8 cellular contexts compared by ENCODE assay signal in genomic region chr19:40442328-40443130, GRCh38. TPM values are rescaled to one million over a fixed set of nuclear protein-coding genes. Genes with fewer than 3 reads are reported as not detected.
DNase-seq lines count a peak whose midpoint lies in the region; ATAC-seq and TF ChIP-seq lines count a peak whose summit lies in the region.

No MANE protein-coding gene starts in this region.

- H3K9me3 ChIP-seq in heart left ventricle: no peaks in the 10 kb centered on the region
- no peaks in the 10 kb centered on the region for H3K9me3 ChIP-seq in lung (ENCODE audit: control insufficient read depth in 2 of 2, insufficient read depth in 1 of 2, low read length in 1 of 2)
- H3K9me3 ChIP-seq in upper lobe of right lung: no peaks in the 10 kb centered on the region

- peaks cover 5 to 31% (median 23%) of the 10 kb centered on the region in 12 donors for H3K4me1 ChIP-seq in heart left ventricle
- no peaks in the 10 kb centered on the region for H3K4me1 ChIP-seq in lung (ENCODE audit: control insufficient read depth in 2 of 2, insufficient read depth in 2 of 2, low read length in 2 of 2)
- peaks cover 17% of the 10 kb centered on the region for H3K4me1 ChIP-seq in upper lobe of right lung

- DNase-seq in heart left ventricle: no peak
- no peak for DNase-seq in cardiac septum (ENCODE audit: low spot score)
- DNase-seq in astrocyte of the spinal cord (ENCODE audit: low read depth, low spot score): no peak
- DNase-seq in lung (ENCODE audit: low spot score): no peak
- DNase-seq in upper lobe of right lung: no peak
- DNase-seq in omental fat pad (ENCODE audit: low spot score): no peak
- DNase-seq in NCI-H2107 treated with DMSO at 0.1 percent for 48 hours (lab: John Stamatoyannopoulos, UW; ENCODE audit: unreplicated experiment): no peak

- no peak for TF ChIP-seq CTCF in heart left ventricle (IDR thresholded peaks at IDR 0.05)
- no peak for TF ChIP-seq CTCF in astrocyte of the spinal cord (IDR thresholded peaks at IDR 0.05; ENCODE audit: low read depth, low read length)
- TF ChIP-seq CTCF in lung (IDR thresholded peaks at IDR 0.05; ENCODE audit: control extremely low read depth, extremely low read depth): no peak
- no peak for TF ChIP-seq CTCF in upper lobe of right lung (IDR thresholded peaks at IDR 0.05)
- no peak for TF ChIP-seq CTCF in omental fat pad (IDR thresholded peaks at IDR 0.05)

- peak overlapping the region; percentile 13 to 99 (median 90) for H3K4me3 ChIP-seq in heart left ventricle
- H3K4me3 ChIP-seq in astrocyte of the spinal cord (ENCODE audit: low read depth, low read length): peak overlapping the region; percentile 100
- peak overlapping the region; percentile 7 for H3K4me3 ChIP-seq in lung
- peak overlapping the region; percentile 95 for H3K4me3 ChIP-seq in upper lobe of right lung

- WGBS in heart left ventricle, 4 donors: 20 to 25% (median 21%) methylated on average over 20 to 22 of the region's 22 CpGs
- 18 to 19% methylated on average over 22 of the region's 22 CpGs for WGBS in lung, 2 donors

- in situ Hi-C loops in astrocyte of the spinal cord (cut with HindIII; ENCODE audit: low sequenced_read_pairs): no loop called here

- peak overlapping the region; percentile 1 to 100 (median 98) for H3K27ac ChIP-seq in heart left ventricle
- peak overlapping the region; percentile 53 to 58 for H3K27ac ChIP-seq in lung (ENCODE audit: low read depth in 1 of 2, low read length in 1 of 2)
- peak overlapping the region; percentile 59 for H3K27ac ChIP-seq in upper lobe of right lung

- H3K27me3 ChIP-seq in heart left ventricle: no peaks in the 10 kb centered on the region
- H3K27me3 ChIP-seq in lung (ENCODE audit: control insufficient read depth, insufficient read depth): no peaks in the 10 kb centered on the region
- H3K27me3 ChIP-seq in upper lobe of right lung: no peaks in the 10 kb centered on the region

- intact Hi-C loops in heart left ventricle (cut with DNase I): loop anchor here in 6 of 10 donors (1.0 to 5.0 kb wide), 7 partner anchors 8 to 95 kb away; partner anchors contain the start of genes SERTAD1 (in 2 of the 6), C19orf47 (in 1 of the 6) and PLD3 (in 1 of the 6)
- intact Hi-C loops in cardiac septum (cut with DNase I): loop anchor here (1.0 to 10.0 kb wide), 5 partner anchors 17 to 272 kb away; partner anchors contain the start of genes COQ8B, ITPKC, LTBP4 and SERTAD1
- intact Hi-C loops in upper lobe of right lung (cut with DNase I): no loop called here

- ATAC-seq in heart left ventricle (no peak), lung (ENCODE audit: insufficient read depth, low FRiP score) (no peak), upper lobe of right lung (no peak), HG03039 (IDR thresholded peaks at IDR 0.05; ENCODE audit: unreplicated experiment) (no peak), omental fat pad (ENCODE audit: low FRiP score) (no peak)

- peaks cover 0 to 34% (median 25%) of the 10 kb centered on the region in 9 donors for H3K36me3 ChIP-seq in heart left ventricle
- peaks cover 14 to 18% of the 10 kb centered on the region in 2 donors for H3K36me3 ChIP-seq in lung (ENCODE audit: control insufficient read depth in 2 of 2, insufficient read depth in 2 of 2, low read length in 2 of 2)
- H3K36me3 ChIP-seq in upper lobe of right lung: peaks cover 25% of the 10 kb centered on the region

- TF ChIP-seq POLR2A in heart left ventricle (IDR thresholded peaks at IDR 0.05): no peak

RNA-seq across cellular contexts. Expression of gene SERTAD3, which starts 1.6 kb away (rescaled TPM):
- 10 to 100 TPM; 17.6 to 38.7 (median 26.0) TPM for total RNA-seq in heart left ventricle
- polyA plus RNA-seq in heart left ventricle: 10 to 100 TPM; 23.2 to 36.9 TPM
- total RNA-seq in cardiac septum: 33.9 TPM
- 10 to 100 TPM; 33.0 to 37.5 TPM for total RNA-seq in lung
- 10 to 100 TPM; 28.9 to 34.6 TPM for polyA plus RNA-seq in lung
- 32.6 TPM for total RNA-seq in upper lobe of right lung
- total RNA-seq in omental fat pad: 10 to 100 TPM; 18.5 to 37.3 (median 23.7) TPM

RNA-seq across cellular contexts. Expression of gene SERTAD1, which starts 16.7 kb away (rescaled TPM):
- 10 to 100 TPM in 6 of 9 donors, 1 to 10 TPM in 3; 7.6 to 28.0 (median 11.5) TPM for total RNA-seq in heart left ventricle
- 10 to 100 TPM; 10.2 to 40.2 TPM for polyA plus RNA-seq in heart left ventricle
- 16.7 TPM for total RNA-seq in cardiac septum
- 10 to 100 TPM; 10.8 to 25.1 TPM for total RNA-seq in lung
- polyA plus RNA-seq in lung: 10 to 100 TPM; 23.3 to 37.9 TPM
- total RNA-seq in upper lobe of right lung: 22.1 TPM
- total RNA-seq in omental fat pad: 10 to 100 TPM; 18.9 to 80.9 (median 37.7) TPM

RNA-seq across cellular contexts. Expression of gene BLVRB, which starts 23.0 kb away (rescaled TPM):
- total RNA-seq in heart left ventricle (100 to 1,000 TPM in 5 of 9 donors, 10 to 100 TPM in 4; 76.3 to 330 (median 100) TPM), cardiac septum (81.6 TPM), lung (100 to 1,000 TPM; 135 to 190 TPM), upper lobe of right lung (132 TPM), omental fat pad (100 to 1,000 TPM; 240 to 419 (median 329) TPM)
- polyA plus RNA-seq in heart left ventricle (100 to 1,000 TPM; 115 to 164 TPM), lung (100 to 1,000 TPM; 331 to 413 TPM)

RNA-seq across cellular contexts. Expression of gene SPTBN4, which starts 24.3 kb away (rescaled TPM):
- total RNA-seq in heart left ventricle (1 to 10 TPM; 1.9 to 8.7 (median 4.2) TPM), cardiac septum (5.1 TPM), lung (under 1 TPM; 0.68 to 0.80 TPM), upper lobe of right lung (1.5 TPM), omental fat pad (1 to 10 TPM; 1.4 to 3.2 (median 3.0) TPM)
- polyA plus RNA-seq in heart left ventricle (1 to 10 TPM; 2.3 to 5.4 TPM), lung (under 1 TPM; 0.58 to 0.75 TPM)

RNA-seq across cellular contexts. Expression of gene PRX, which starts 29.4 kb away (rescaled TPM):
- total RNA-seq in heart left ventricle (1 to 10 TPM; 2.5 to 4.6 (median 3.1) TPM), cardiac septum (3.5 TPM), lung (10 to 100 TPM; 25.6 to 43.8 TPM), upper lobe of right lung (36.2 TPM), omental fat pad (1 to 10 TPM; 2.2 to 6.1 (median 4.3) TPM)
- polyA plus RNA-seq in heart left ventricle (1 to 10 TPM; 2.9 to 4.3 TPM), lung (10 to 100 TPM; 16.9 to 30.1 TPM)

Comparison
In these comparisons a context has a peak if more than half of its experiments do, and no peak if none do; other contexts are left out.
1. H3K4me3 ChIP-seq: peak in every context shown above with its lines; median percentile 100 in astrocyte of the spinal cord; 95 in upper lobe of right lung; 90 in heart left ventricle; 7 in lung.